1 cellular context compared by ENCODE assay signal in genomic region chr6:1062786-1063545, GRCh38.
TF ChIP-seq lines count a peak whose summit lies in the region.

No MANE protein-coding gene starts in this region.

TF ChIP-seq in K562, 482 proteins besides CTCF, POLR2A, EP300 and RAD21 (continued from another document):
- TF ChIP-seq MNT (conservative IDR thresholded peaks at IDR 0.05) (no peak), MTF1 (CRISPR knock-in tag; IDR thresholded peaks at IDR 0.05; ENCODE audit: borderline replicate concordance) (no peak), MAFK (IDR thresholded peaks at IDR 0.05; ENCODE audit: low read length) (no peak), FOXJ3 (CRISPR knock-in tag; IDR thresholded peaks at IDR 0.05) (no peak), CBFA2T2 (conservative IDR thresholded peaks at IDR 0.05) (no peak), ZNF212 (CRISPR knock-in tag; IDR thresholded peaks at IDR 0.05) (no peak), ZNF224 (CRISPR knock-in tag; IDR thresholded peaks at IDR 0.05) (no peak), KLF13 (tag; IDR thresholded peaks at IDR 0.05; ENCODE audit: borderline replicate concordance, low read depth) (no peak), CTBP1 (IDR thresholded peaks at IDR 0.05; ENCODE audit: borderline replicate concordance) (no peak), ZFX (CRISPR knock-in tag; IDR thresholded peaks at IDR 0.05) (no peak)
